Comparison of ENCODE assay signal across 9 cellular contexts in genomic region chr5:32276173-32276853, GRCh38.
A peak's percentile ranks its signal among the peaks of the same experiment; 100 is the strongest.
DNase-seq lines count a peak whose midpoint lies in the region; ATAC-seq and TF ChIP-seq lines count a peak whose summit lies in the region.
"Had no signal": no experiment of that assay in that cellular context is flagged by ENCODE, and none has a peak within 500 bp of the region (broad histone marks: within the 10 kb centered on the region; RNA-seq: fewer than 3 reads in every experiment).

No MANE protein-coding gene starts in this region.

- H4K20me1 ChIP-seq in BLaER1 = no peaks in the 10 kb centered on the region

- H3K36me3 Mint-ChIP-seq in memory B cell = peaks cover 24% of the 10 kb centered on the region

- no peaks in the 10 kb centered on the region for H3K9me3 ChIP-seq in BLaER1

- peak overlapping the region; percentile 28; the same call in 1 of the 2 replicates for H3K27ac ChIP-seq in BLaER1
- peak overlapping the region; percentile 77 for H3K27ac ChIP-seq in caudate nucleus (ENCODE audit: low read depth, low read length)
- no peak overlapping the region for H3K27ac ChIP-seq in substantia nigra (ENCODE audit: low read depth, low read length, poor library complexity, severe bottlenecking)

- no peaks in the 10 kb centered on the region for H3K27me3 Mint-ChIP-seq in memory B cell

- no peak overlapping the region for H3K4me3 Mint-ChIP-seq in memory B cell

- H3K27ac Mint-ChIP-seq in memory B cell = peak overlapping the region; percentile 94

- peaks cover 38% of the 10 kb centered on the region for H3K36me3 ChIP-seq in BLaER1

- H3K27me3 ChIP-seq in BLaER1 = no peaks in the 10 kb centered on the region

- peaks cover 19% of the 10 kb centered on the region for H3K4me1 Mint-ChIP-seq in memory B cell

- peak; percentile 43 for DNase-seq in NB4 (ENCODE audit: low read depth)
- peak in 1 of 61 donors; percentile 19 for DNase-seq in caudate nucleus (lab: John Stamatoyannopoulos, UW)
- DNase-seq in memory B cell (ENCODE audit: low spot score in 2 of 2) = peak in 1 of 2 donors; percentile 31
- no peak for DNase-seq in NCI-H2107 (lab: John Stamatoyannopoulos, UW)
- no peak for DNase-seq in substantia nigra (lab: John Stamatoyannopoulos, UW)
- no peak for DNase-seq in NK-92 treated with Interleukin-12 subunit alpha and Interleukin-12 subunit beta, amount 100 ng/mL, for 24 hours (lab: John Stamatoyannopoulos, UW)

- H3K4me3 ChIP-seq in BLaER1 (no peak overlapping the region), NB4 (ENCODE audit: low read depth, low read length) (no peak overlapping the region)

- H3K4me2 ChIP-seq in BLaER1 = peak overlapping the region; percentile 53

- ATAC-seq in GM21360 (IDR thresholded peaks at IDR 0.05; ENCODE audit: unreplicated experiment) (peak; percentile 34), memory B cell (ENCODE audit: low read depth) (peak; percentile 94)

- no peak overlapping the region for H3K9ac ChIP-seq in BLaER1

- TF ChIP-seq CTCF in NB4 (IDR thresholded peaks at IDR 0.05; ENCODE audit: low read depth, low read length) = no peak

- no peaks in the 10 kb centered on the region for H3K9me3 Mint-ChIP-seq in memory B cell
- H3K9me3 Mint-ChIP-seq: activated naive CD4-positive, alpha-beta T cell treated with anti-CD3 and anti-CD28 coated beads, Interleukin-2, amount 50 U/mL, for 72 hours had no signal

- TF ChIP-seq POLR2A in NB4 (IDR thresholded peaks at IDR 0.05; ENCODE audit: extremely low read depth, insufficient read length) = no peak

- H3K4me1 ChIP-seq in BLaER1 = peaks cover 86% of the 10 kb centered on the region
